8 cellular contexts compared by ENCODE assay signal in genomic region chr9:33263936-33264472, GRCh38. TPM values are rescaled to one million over a fixed set of nuclear protein-coding genes. Genes with fewer than 3 reads are reported as not detected.
DNase-seq lines count a peak whose midpoint lies in the region; ATAC-seq, FAIRE-seq and TF ChIP-seq lines count a peak whose summit lies in the region.

No MANE protein-coding gene starts in this region.

- CTCF ChIA-PET in activated CD4-positive, alpha-beta T cell treated with anti-CD3 and anti-CD28 coated beads for 36 hours (lab: Charles Lee) = interaction anchor here (1.2 kb wide), 1 partner anchor 38 kb away, joined by 4 read pairs; no protein-coding TSS in a partner anchor
- CTCF ChIA-PET in OCI-LY7 (lab: Charles Lee; ENCODE audit: unreplicated experiment) = no interaction called here
- CTCF ChIA-PET in activated naive CD4-positive, alpha-beta T cell treated with anti-CD3 and anti-CD28 coated beads, Interleukin-2, amount 10 ng/mL, durations not matched to agents 7 days and 5 days (lab: Charles Lee) = interaction anchor here (0.9 to 1.2 kb wide), 3 partner anchors 23 to 221 kb away, joined by 3 to 5 read pairs (median 3); no protein-coding TSS in a partner anchor

- H3K36me3 ChIP-seq in OCI-LY7 (ENCODE audit: insufficient read depth, low read length) = peaks cover 68% of the 10 kb centered on the region
- H3K36me3 ChIP-seq in pancreas = peaks cover 5 to 37% (median 10%) of the 10 kb centered on the region in 3 donors

- H3K27ac Mint-ChIP-seq in activated CD4-positive, alpha-beta T cell treated with anti-CD3 and anti-CD28 coated beads for 36 hours = peak overlapping the region; percentile 93
- peak overlapping the region; percentile 87 for H3K27ac Mint-ChIP-seq in activated naive CD4-positive, alpha-beta T cell treated with anti-CD3 and anti-CD28 coated beads, Interleukin-2, amount 10 ng/mL, durations not matched to agents 7 days and 5 days

- peak overlapping the region; percentile 98 for H3K4me2 ChIP-seq in OCI-LY7 (ENCODE audit: low read length)

- peak; percentile 1 for ATAC-seq in activated CD4-positive, alpha-beta T cell treated with anti-CD3 and anti-CD28 coated beads for 36 hours
- ATAC-seq in HG02870 (IDR thresholded peaks at IDR 0.05; ENCODE audit: unreplicated experiment) (peak; percentile 28), pancreas (peak; percentile 7 to 23 (median 10))

- FAIRE-seq in pancreas (lab: Jason Lieb, UNC) = no peak

- H3K27me3 Mint-ChIP-seq in activated CD4-positive, alpha-beta T cell treated with anti-CD3 and anti-CD28 coated beads for 36 hours = no peaks in the 10 kb centered on the region
- no peaks in the 10 kb centered on the region for H3K27me3 Mint-ChIP-seq in activated naive CD4-positive, alpha-beta T cell treated with anti-CD3 and anti-CD28 coated beads, Interleukin-2, amount 10 ng/mL, durations not matched to agents 7 days and 5 days

- H3K79me2 ChIP-seq in OCI-LY7 (ENCODE audit: insufficient read depth, low read depth, low read length) = peaks cover 33% of the 10 kb centered on the region

- peaks cover 51% of the 10 kb centered on the region for H3K4me1 Mint-ChIP-seq in activated CD4-positive, alpha-beta T cell treated with anti-CD3 and anti-CD28 coated beads for 36 hours
- peaks cover 55% of the 10 kb centered on the region for H3K4me1 Mint-ChIP-seq in activated naive CD4-positive, alpha-beta T cell treated with anti-CD3 and anti-CD28 coated beads, Interleukin-2, amount 10 ng/mL, durations not matched to agents 7 days and 5 days

- H2AFZ ChIP-seq in OCI-LY7 (ENCODE audit: low read length) = peak overlapping the region; percentile 47; the same call in 1 of the 2 replicates

- no peaks in the 10 kb centered on the region for H3K27me3 ChIP-seq in pancreas

- H3K4me3 Mint-ChIP-seq in activated CD4-positive, alpha-beta T cell treated with anti-CD3 and anti-CD28 coated beads for 36 hours = peak overlapping the region; percentile 97
- H3K4me3 Mint-ChIP-seq in activated naive CD4-positive, alpha-beta T cell treated with anti-CD3 and anti-CD28 coated beads, Interleukin-2, amount 10 ng/mL, durations not matched to agents 7 days and 5 days = peak overlapping the region; percentile 83

- no peaks in the 10 kb centered on the region for H3K9me2 ChIP-seq in OCI-LY7 (ENCODE audit: insufficient read depth, low read length)

- H3K36me3 Mint-ChIP-seq in activated CD4-positive, alpha-beta T cell treated with anti-CD3 and anti-CD28 coated beads for 36 hours (ENCODE audit: low read depth) = peaks cover 62% of the 10 kb centered on the region
- peaks cover 58% of the 10 kb centered on the region for H3K36me3 Mint-ChIP-seq in activated naive CD4-positive, alpha-beta T cell treated with anti-CD3 and anti-CD28 coated beads, Interleukin-2, amount 10 ng/mL, durations not matched to agents 7 days and 5 days

- 0% methylated on average over 42 of the region's 42 CpGs for WGBS in pancreas, 2 donors

- DNase-seq in activated CD4-positive, alpha-beta T cell treated with anti-CD3 and anti-CD28 coated beads for 36 hours = peak; percentile 62
- no peak for DNase-seq in activated CD4-positive, alpha-beta T cell treated with anti-CD3 and anti-CD28 coated beads for 1 hour
- DNase-seq in OCI-LY7 (ENCODE audit: low spot score) = peak; percentile 73
- peak; percentile 72 for DNase-seq in activated naive CD4-positive, alpha-beta T cell treated with anti-CD3 and anti-CD28 coated beads, Interleukin-2, amount 10 ng/mL, durations not matched to agents 7 days and 5 days
- peak; percentile 18 to 72 (median 46) for DNase-seq in head of caudate nucleus
- peak in 4 of 6 donors; percentile 45 to 84 (median 68) for DNase-seq in pancreas
- no peak for DNase-seq in amniotic stem cell (lab: John Stamatoyannopoulos, UW)

- no peaks in the 10 kb centered on the region for H3K9me3 Mint-ChIP-seq in activated CD4-positive, alpha-beta T cell treated with anti-CD3 and anti-CD28 coated beads for 36 hours (ENCODE audit: low read depth)
- H3K9me3 Mint-ChIP-seq in activated naive CD4-positive, alpha-beta T cell treated with anti-CD3 and anti-CD28 coated beads, Interleukin-2, amount 10 ng/mL, durations not matched to agents 7 days and 5 days = no peaks in the 10 kb centered on the region

- H3K27ac ChIP-seq in OCI-LY7 (ENCODE audit: low read depth, low read length, poor library complexity, severe bottlenecking) (peak overlapping the region; percentile 32), pancreas (peak overlapping the region; percentile 72 to 89 (median 80))

- no peaks in the 10 kb centered on the region for H4K20me1 ChIP-seq in OCI-LY7 (ENCODE audit: insufficient read depth, low read length)

- H3K4me3 ChIP-seq in OCI-LY7 (ENCODE audit: low read depth, low read length, poor library complexity, severe bottlenecking) (peak overlapping the region; percentile 77), pancreas (peak overlapping the region; percentile 72 to 93 (median 84))

- H3K9me3 ChIP-seq in OCI-LY7 (ENCODE audit: low read length) (no peaks in the 10 kb centered on the region), pancreas (no peaks in the 10 kb centered on the region)

- POLR2A ChIA-PET in activated CD4-positive, alpha-beta T cell treated with anti-CD3 and anti-CD28 coated beads for 36 hours (lab: Charles Lee) = interaction anchor here (0.5 to 2.2 kb wide), 4 partner anchors 26 to 238 kb away, joined by 3 to 10 read pairs (median 4); partner anchors contain the start of genes DNAJA1 and NFX1
- POLR2A ChIA-PET in OCI-LY7 (lab: Charles Lee) = interaction anchor here (0.9 to 1.7 kb wide), 4 partner anchors 16 to 239 kb away, joined by 3 to 5 read pairs (median 4); partner anchors contain the start of genes DNAJA1 and NFX1

- H3K4me1 ChIP-seq in OCI-LY7 (ENCODE audit: insufficient read depth, low read length, poor library complexity, severe bottlenecking) (peaks cover 12% of the 10 kb centered on the region), pancreas (peaks cover 0 to 14% (median 5%) of the 10 kb centered on the region in 3 donors)

- intact Hi-C loops in activated CD4-positive, alpha-beta T cell treated with anti-CD3 and anti-CD28 coated beads for 36 hours (cut with DNase I, micrococcal nuclease) = loop anchor here (1.0 to 5.0 kb wide), 14 partner anchors 26 to 1113 kb away; partner anchors contain the start of genes APTX (in 2 of the 2), AQP3 (in 2 of the 2), B4GALT1 (in 2 of the 2) and DNAJA1 (in 2 of the 2)
- intact Hi-C loops in OCI-LY7 (cut with micrococcal nuclease; ENCODE audit: unreplicated experiment) = loop anchor here (1.0 kb wide), 2 partner anchors 26 to 33 kb away; partner anchors contain the start of gene NFX1
- intact Hi-C loops in head of caudate nucleus (cut with DNase I) = loop anchor here (2.0 kb wide), 1 partner anchor 27 kb away; the partner anchor contains the start of gene NFX1
- intact Hi-C loops in pancreas (cut with DNase I) = no loop called here

- BruUV-seq in OCI-LY7 (replicated peaks; lab: Mats Ljungman, UMichigan) = no TSS peak

- no peak for TF ChIP-seq CTCF in OCI-LY7 (conservative IDR thresholded peaks at IDR 0.05; ENCODE audit: low read length)
- TF ChIP-seq CTCF in pancreas (IDR thresholded peaks at IDR 0.05) = no peak

RNA-seq across cellular contexts. Expression of gene BAG1, which starts 0.5 kb away (rescaled TPM):
- 10 to 100 TPM; 47.9 to 65.8 TPM for total RNA-seq in activated CD4-positive, alpha-beta T cell treated with anti-CD3 and anti-CD28 coated beads for 36 hours
- total RNA-seq in OCI-LY7 (2014; rRNA removed; shearing (Covaris generic)) = 48.1 and 68.3 TPM in 2 replicates
- total RNA-seq in OCI-LY7 (2022) (69.6 and 86.0 TPM in 2 replicates), pancreas (10 to 100 TPM; 48.5 to 99.6 (median 53.3) TPM)
- 10 to 100 TPM; 38.2 to 67.7 TPM for polyA plus RNA-seq in pancreas

RNA-seq across cellular contexts. Expression of gene CHMP5, which starts 0.8 kb away (rescaled TPM):
- total RNA-seq in activated CD4-positive, alpha-beta T cell treated with anti-CD3 and anti-CD28 coated beads for 36 hours = 100 to 1,000 TPM; 102 to 106 TPM
- total RNA-seq in OCI-LY7 (2014; rRNA removed; shearing (Covaris generic)) = 31.2 and 39.7 TPM in 2 replicates
- total RNA-seq in OCI-LY7 (2022) (50.1 and 51.5 TPM in 2 replicates), pancreas (10 to 100 TPM; 14.1 to 29.3 (median 16.8) TPM)
- 10 to 100 TPM; 19.0 to 39.2 TPM for polyA plus RNA-seq in pancreas

RNA-seq across cellular contexts. Expression of gene SPINK4, which starts 24.0 kb away (rescaled TPM):
- not detected for total RNA-seq in activated CD4-positive, alpha-beta T cell treated with anti-CD3 and anti-CD28 coated beads for 36 hours
- total RNA-seq in OCI-LY7 (2014; rRNA removed; shearing (Covaris generic)) = 0.51 TPM in 1 of 2 replicates, not detected in the other
- total RNA-seq in OCI-LY7 (2022) (not detected in 2 replicates), pancreas (1 to 10 TPM in 1 of 6 donors, not detected in 5; 1.4 TPM)
- 1 to 10 TPM; 1.5 to 9.2 TPM for polyA plus RNA-seq in pancreas

RNA-seq across cellular contexts. Expression of gene NFX1, which starts 26.3 kb away (rescaled TPM):
- total RNA-seq in activated CD4-positive, alpha-beta T cell treated with anti-CD3 and anti-CD28 coated beads for 36 hours = 10 to 100 TPM; 31.2 to 33.7 TPM
- total RNA-seq in OCI-LY7 (2014; rRNA removed; shearing (Covaris generic)) = 32.3 and 35.8 TPM in 2 replicates
- total RNA-seq in OCI-LY7 (2022) (53.9 and 58.3 TPM in 2 replicates), pancreas (10 to 100 TPM; 15.8 to 19.2 (median 17.3) TPM)
- polyA plus RNA-seq in pancreas = 10 to 100 TPM in 1 of 2 donors, 1 to 10 TPM in 1; 8.2 to 14.5 TPM

Comparison
In these comparisons a context has a peak if more than half of its experiments do, and no peak if none do; other contexts are left out.
1. DNase-seq: peak in activated CD4-positive, alpha-beta T cell treated with anti-CD3 and anti-CD28 coated beads for 36 hours (single experiment), OCI-LY7 (single experiment), activated naive CD4-positive, alpha-beta T cell treated with anti-CD3 and anti-CD28 coated beads, Interleukin-2, amount 10 ng/mL, durations not matched to agents 7 days and 5 days (single experiment), head of caudate nucleus (42 of 42) and pancreas (4 of 6); none in activated CD4-positive, alpha-beta T cell treated with anti-CD3 and anti-CD28 coated beads for 1 hour (single experiment) and amniotic stem cell (single experiment).
2. intact Hi-C loops: an anchor here in activated CD4-positive, alpha-beta T cell treated with anti-CD3 and anti-CD28 coated beads for 36 hours (1.0 to 5.0 kb wide), OCI-LY7 (1.0 kb wide) and head of caudate nucleus (2.0 kb wide); none called in pancreas.
3. Peak in every context shown above with its lines, with median percentiles within 50 percentile points of each other: ATAC-seq.